In the genomic region with DNA sequence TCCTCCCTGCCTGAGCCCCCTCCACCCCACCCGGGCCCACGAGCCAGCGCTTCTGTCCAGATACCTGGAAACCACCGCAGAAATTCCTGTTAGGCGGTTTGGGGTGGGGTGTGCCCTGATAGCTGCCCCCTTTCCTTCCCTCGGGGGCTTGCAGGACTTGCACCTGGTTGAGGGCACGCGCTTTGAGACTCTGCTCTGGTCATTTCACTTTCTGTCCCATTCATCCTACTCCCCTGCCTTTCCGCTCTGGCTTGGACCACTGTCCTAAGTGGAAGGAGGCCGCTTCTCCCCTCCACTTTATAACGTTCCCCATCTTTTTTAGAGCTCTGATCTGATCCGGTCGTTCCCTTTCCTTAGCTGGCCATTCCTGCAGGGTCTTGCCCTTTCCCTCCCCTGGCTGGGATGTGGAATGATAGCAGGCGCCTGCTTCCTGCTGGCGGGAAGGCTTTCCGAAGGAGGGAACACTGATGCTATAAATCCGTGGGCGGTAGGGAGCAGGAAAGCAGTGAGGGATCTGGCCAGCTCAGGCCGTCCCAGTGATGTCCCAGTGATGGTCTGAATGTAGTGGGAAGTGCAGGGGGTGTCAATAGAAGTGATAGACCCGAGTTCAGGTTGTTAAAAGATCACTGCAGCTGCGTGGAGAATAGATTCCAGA, we compare ENCODE assay signal across 7 cellular contexts. TPM values are rescaled to one million over a fixed set of nuclear protein-coding genes. Genes with fewer than 3 reads are reported as not detected.
DNase-seq lines count a peak whose midpoint lies in the region; TF ChIP-seq lines count a peak whose summit lies in the region.

No MANE protein-coding gene starts in this region.

- H3K36me3 ChIP-seq in SK-N-MC (ENCODE audit: insufficient read depth, low read length) (peaks cover 37% of the 10 kb centered on the region), skeletal muscle tissue (ENCODE audit: control insufficient read depth in 3 of 3, insufficient read depth in 3 of 3, low read length in 3 of 3) (peaks cover 2 to 19% (median 8%) of the 10 kb centered on the region in 3 donors), SJCRH30 (no peaks in the 10 kb centered on the region)

- H3K4me3 ChIP-seq in GM12865 (ENCODE audit: low read depth, low read length) (peak overlapping the region; percentile 89), SK-N-MC (peak overlapping the region; percentile 92), fibroblast of villous mesenchyme (ENCODE audit: low read depth, low read length) (peak overlapping the region; percentile 62), skeletal muscle tissue (ENCODE audit: low read length in 3 of 3) (peak overlapping the region; percentile 25 to 45 (median 38)), SJCRH30 (no peak overlapping the region)

- H3K4me1 ChIP-seq in skeletal muscle tissue (ENCODE audit: control insufficient read depth in 3 of 3, insufficient read depth in 3 of 3, low read length in 3 of 3) (peaks cover 34 to 53% (median 49%) of the 10 kb centered on the region in 3 donors), SJCRH30 (peaks cover 10% of the 10 kb centered on the region)

- H3K9me3 ChIP-seq in SK-N-MC (ENCODE audit: low read depth, low read length) (no peaks in the 10 kb centered on the region), skeletal muscle tissue (ENCODE audit: control insufficient read depth in 3 of 3, low read length in 3 of 3) (no peaks in the 10 kb centered on the region), SJCRH30 (replicated peaks) (no peaks in the 10 kb centered on the region)

- TF ChIP-seq CTCF in GM12865 (IDR thresholded peaks at IDR 0.05; ENCODE audit: insufficient read depth, low read depth, low read length, missing control alignments) (no peak), fibroblast of villous mesenchyme (IDR thresholded peaks at IDR 0.05; ENCODE audit: insufficient read depth, low read depth, low read length) (no peak)

- DNase-seq in GM12865 (ENCODE audit: low read depth) (peak; percentile 21), SK-N-MC (ENCODE audit: low read depth, low spot score) (no peak), fibroblast of villous mesenchyme (ENCODE audit: low read depth) (peak; percentile 26), SJCRH30 (no peak), kidney glomerular epithelial cell (lab: John Stamatoyannopoulos, UW) (no peak)
- DNase-seq in activated CD4-positive, CD25-positive, alpha-beta regulatory T cell (lab: John Stamatoyannopoulos, UW) = no peak

- peak overlapping the region; percentile 58 for H3K9ac ChIP-seq in SK-N-MC (ENCODE audit: insufficient read length)
- H3K9ac ChIP-seq in skeletal muscle tissue (ENCODE audit: low read depth in 1 of 3, low read length in 3 of 3) = peak overlapping the region; percentile 50 to 62 (median 51)

- H3K27ac ChIP-seq in SK-N-MC (no peak overlapping the region), skeletal muscle tissue (ENCODE audit: low read depth, low read length) (peak overlapping the region; percentile 12), SJCRH30 (no peak overlapping the region)

- H3K27me3 ChIP-seq in skeletal muscle tissue (ENCODE audit: control insufficient read depth in 3 of 3, insufficient read depth in 3 of 3, low read length in 3 of 3) = no peaks in the 10 kb centered on the region
- no peaks in the 10 kb centered on the region for H3K27me3 ChIP-seq in SJCRH30

RNA-seq across cellular contexts. Expression of gene PRKAR1B, which starts 0.9 kb away (rescaled TPM):
- total RNA-seq in fibroblast of villous mesenchyme (16.4 and 23.8 TPM in 2 replicates), skeletal muscle tissue (19.3 TPM)
- 6.9 and 9.0 TPM in 2 replicates for total RNA-seq in SJCRH30 (2014; rRNA removed; shearing (Covaris generic))

RNA-seq across cellular contexts. Expression of gene DNAAF5, which starts 1.4 kb away (rescaled TPM):
- total RNA-seq in fibroblast of villous mesenchyme (30.0 and 32.8 TPM in 2 replicates), skeletal muscle tissue (13.0 TPM)
- 18.4 and 19.4 TPM in 2 replicates for total RNA-seq in SJCRH30 (2014; rRNA removed; shearing (Covaris generic))

Comparison
In these comparisons a context has a peak if more than half of its experiments do, and no peak if none do; other contexts are left out.
1. DNase-seq: peak in GM12865 (single experiment) and fibroblast of villous mesenchyme (single experiment); none in SK-N-MC (single experiment), SJCRH30 (0 of 2), kidney glomerular epithelial cell (single experiment) and activated CD4-positive, CD25-positive, alpha-beta regulatory T cell (0 of 4).